In the genomic region with DNA sequence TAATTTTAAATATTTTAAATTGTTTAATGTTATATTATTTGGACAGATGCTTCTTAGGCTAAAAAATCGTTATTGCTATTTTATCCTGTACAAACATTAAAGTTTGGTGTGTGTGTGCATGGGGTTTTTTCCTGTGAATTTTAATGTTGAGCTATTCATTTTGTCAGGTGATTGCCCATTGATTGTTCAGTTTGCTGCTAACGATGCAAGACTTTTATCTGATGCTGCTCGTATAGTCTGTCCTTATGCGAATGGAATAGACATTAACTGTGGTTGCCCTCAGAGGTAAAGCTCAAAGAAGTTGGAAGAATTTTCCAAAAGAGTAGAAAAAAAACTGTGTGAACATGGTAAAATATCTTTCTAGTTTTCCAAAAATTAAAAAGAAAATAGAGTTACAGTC, we compare ENCODE assay signal across 7 cellular contexts.
"Had no signal": no experiment of that assay in that cellular context is flagged by ENCODE, and none has a peak within 500 bp of the region (broad histone marks: within the 10 kb centered on the region; RNA-seq: fewer than 3 reads in every experiment).

No MANE protein-coding gene starts in this region.

- H3K4me3 ChIP-seq: K562 had no signal

- DNase-seq: IMR-90, KBM-7, KG1 had no signal

- FAIRE-seq: HepG2, HTR-8/SVneo, K562 had no signal

- H3K27ac ChIP-seq: HL-60 had no signal
